27 cellular contexts compared by ENCODE assay signal in genomic region chr10:70680899-70681730, GRCh38. TPM values are rescaled to one million over a fixed set of nuclear protein-coding genes. Genes with fewer than 3 reads are reported as not detected.
DNase-seq lines count a peak whose midpoint lies in the region; ATAC-seq and TF ChIP-seq lines count a peak whose summit lies in the region.
"Had no signal": no experiment of that assay in that cellular context is flagged by ENCODE, and none has a peak within 500 bp of the region (broad histone marks: within the 10 kb centered on the region; RNA-seq: fewer than 3 reads in every experiment).

No MANE protein-coding gene starts in this region.

- intact Hi-C loops in dendritic cell treated with granulocyte-macrophage colony-stimulating factor and Interleukin-4, amounts not matched to agents 40 ng/mL and 50 ng/mL, for 4 days (cut with micrococcal nuclease), result no loop called here

- no peak overlapping the region for H2BK120ac ChIP-seq in neuronal stem cell (ENCODE audit: low read depth, low read length)

- H2BK15ac ChIP-seq in neuronal stem cell (ENCODE audit: low read length), result peak overlapping the region; percentile 17

- H3K23ac ChIP-seq in neuronal stem cell (ENCODE audit: low read depth, low read length, poor library complexity), result no peak overlapping the region

- no peak overlapping the region for H3K14ac ChIP-seq in neuronal stem cell (ENCODE audit: low read length)

- H2AFZ ChIP-seq in GM23338, result no peak overlapping the region
- no peak overlapping the region for H2AFZ ChIP-seq in neuronal stem cell (ENCODE audit: low read length)

- no peaks in the 10 kb centered on the region for H3K9me2 ChIP-seq in GM23338 (ENCODE audit: insufficient read depth)

- H4K91ac ChIP-seq in neuronal stem cell (ENCODE audit: low read depth, low read length, poor library complexity), result no peak overlapping the region

- no peak overlapping the region for H3K4me3 Mint-ChIP-seq in GM23338
- no peak overlapping the region for H3K4me3 Mint-ChIP-seq in dendritic cell treated with granulocyte-macrophage colony-stimulating factor and Interleukin-4, amounts not matched to agents 40 ng/mL and 50 ng/mL, for 4 days
- H3K4me3 Mint-ChIP-seq: activated CD4-positive, alpha-beta T cell treated with anti-CD3 and anti-CD28 coated beads, Interleukin-2, amount 10 ng/mL, durations not matched to agents 24 days and 14 days; activated naive CD8-positive, alpha-beta T cell treated with anti-CD3 and anti-CD28 coated beads, Interleukin-2, amount 10 ng/mL, durations not matched to agents 7 days and 5 days; immature natural killer cell; memory B cell had no signal

- TF ChIP-seq POLR2A in erythroblast (IDR thresholded peaks at IDR 0.05; ENCODE audit: low read length), result no peak

- H3K27me3 Mint-ChIP-seq in GM23338 (ENCODE audit: insufficient read depth, low read depth, poor library complexity), result peaks cover 4% of the 10 kb centered on the region
- peaks cover 17% of the 10 kb centered on the region for H3K27me3 Mint-ChIP-seq in dendritic cell treated with granulocyte-macrophage colony-stimulating factor and Interleukin-4, amounts not matched to agents 40 ng/mL and 50 ng/mL, for 4 days
- H3K27me3 Mint-ChIP-seq: activated CD4-positive, alpha-beta T cell treated with anti-CD3 and anti-CD28 coated beads, Interleukin-2, amount 10 ng/mL, durations not matched to agents 24 days and 14 days; activated naive CD8-positive, alpha-beta T cell treated with anti-CD3 and anti-CD28 coated beads, Interleukin-2, amount 10 ng/mL, durations not matched to agents 7 days and 5 days had no signal

- no peaks in the 10 kb centered on the region for H3F3A ChIP-seq in GM23338 (replicated peaks; ENCODE audit: low read depth)

- H4K20me1 ChIP-seq in GM23338 (replicated peaks; ENCODE audit: insufficient read depth), result no peaks in the 10 kb centered on the region

- no peaks in the 10 kb centered on the region for H3K4me1 ChIP-seq in GM23338 (ENCODE audit: insufficient read depth)
- peaks cover 2 to 15% of the 10 kb centered on the region in 2 donors for H3K4me1 ChIP-seq in neuronal stem cell (ENCODE audit: control insufficient read depth in 2 of 2, insufficient read depth in 1 of 2, low read depth in 1 of 2, low read length in 2 of 2)
- H3K4me1 ChIP-seq: ascending aorta, gastroesophageal sphincter, stomach, thyroid gland had no signal

- H3K27ac Mint-ChIP-seq in GM23338, result no peak overlapping the region
- H3K27ac Mint-ChIP-seq in dendritic cell treated with granulocyte-macrophage colony-stimulating factor and Interleukin-4, amounts not matched to agents 40 ng/mL and 50 ng/mL, for 4 days, result peak overlapping the region; percentile 43
- H3K27ac Mint-ChIP-seq: activated CD4-positive, alpha-beta T cell treated with anti-CD3 and anti-CD28 coated beads, Interleukin-2, amount 10 ng/mL, durations not matched to agents 24 days and 14 days; memory B cell had no signal

- no peaks in the 10 kb centered on the region for H3K79me1 ChIP-seq in neuronal stem cell (ENCODE audit: low read depth, low read length)

- peak overlapping the region; percentile 85 for H2BK12ac ChIP-seq in neuronal stem cell (ENCODE audit: low read length)

- TF ChIP-seq CTCF in GM23338 (conservative IDR thresholded peaks at IDR 0.05; ENCODE audit: low read depth in 2 of 2), result no peak

- H3K4me1 Mint-ChIP-seq in GM23338, result peaks cover 19% of the 10 kb centered on the region
- peaks cover 68% of the 10 kb centered on the region for H3K4me1 Mint-ChIP-seq in dendritic cell treated with granulocyte-macrophage colony-stimulating factor and Interleukin-4, amounts not matched to agents 40 ng/mL and 50 ng/mL, for 4 days (ENCODE audit: low read depth)

- H3K9ac ChIP-seq in neuronal stem cell (ENCODE audit: low read depth, low read length, poor library complexity), result no peak overlapping the region

- H3K4me2 ChIP-seq in GM23338 (no peak overlapping the region), neuronal stem cell (ENCODE audit: insufficient read depth, low read length, poor library complexity, severe bottlenecking) (no peak overlapping the region)

- H3K4me3 ChIP-seq in GM23338 (no peak overlapping the region), neuronal stem cell (ENCODE audit: low read length in 2 of 2) (no peak overlapping the region)
- H3K4me3 ChIP-seq: ascending aorta, gastroesophageal sphincter, skin epidermis, stomach, thyroid gland had no signal

- no peaks in the 10 kb centered on the region for H3K9me3 ChIP-seq in neuronal stem cell (replicated peaks in 1 of 2; ENCODE audit: control insufficient read depth in 2 of 2, insufficient read depth in 1 of 2, low read depth in 1 of 2, low read length in 2 of 2)
- H3K9me3 ChIP-seq: ascending aorta, gastroesophageal sphincter, stomach, thyroid gland had no signal

- H3K27me3 ChIP-seq in GM23338 (ENCODE audit: insufficient read depth), result no peaks in the 10 kb centered on the region
- peaks cover 0 to 22% (median 0%) of the 10 kb centered on the region in 3 experiments for H3K27me3 ChIP-seq in neuronal stem cell (ENCODE audit: control insufficient read depth in 3 of 3, insufficient read depth in 3 of 3, low read depth in 1 of 3, low read length in 3 of 3)
- H3K27me3 ChIP-seq: ascending aorta, stomach, thyroid gland had no signal

- ATAC-seq in GM23338 (peak; percentile 38), GM21367 (IDR thresholded peaks at IDR 0.05; ENCODE audit: unreplicated experiment) (no peak)
- ATAC-seq: gastroesophageal sphincter, left colon had no signal

- H3K79me2 ChIP-seq in GM23338 (replicated peaks; ENCODE audit: insufficient read depth), result no peaks in the 10 kb centered on the region

- H2BK5ac ChIP-seq in neuronal stem cell (ENCODE audit: low read length), result no peak overlapping the region

- no peak for DNase-seq in GM23338 (ENCODE audit: low spot score)
- peak; percentile 84 for DNase-seq in NCI-H345 (lab: John Stamatoyannopoulos, UW)
- no peak for DNase-seq in neuronal stem cell (ENCODE audit: low spot score)
- DNase-seq in HPDE6-E6E7 (ENCODE audit: extremely low spot score), result no peak
- no peak for DNase-seq in erythroblast (lab: John Stamatoyannopoulos, UW)
- DNase-seq: activated CD4-positive, alpha-beta T cell treated with anti-CD3 and anti-CD28 coated beads, Interleukin-2, amount 10 ng/mL, durations not matched to agents 24 days and 14 days; activated effector memory CD4-positive, alpha-beta T cell treated with anti-CD3 and anti-CD28 coated beads, Interleukin-2, amount 50 U/mL, for 16 hours; activated naive CD8-positive, alpha-beta T cell treated with anti-CD3 and anti-CD28 coated beads, Interleukin-2, amount 10 ng/mL, durations not matched to agents 7 days and 5 days; activated T-cell treated with anti-CD3 and anti-CD28 coated beads, Interleukin-2, amount 50 U/mL, for 1 hour; HCEC 1CT; hippocampal formation; immature natural killer cell; Kasumi-1; left colon; NCI-H226; NCI-H82; occipital lobe; stomach; thyroid gland had no signal

- H3K27ac ChIP-seq in GM23338 (ENCODE audit: low read depth), result no peak overlapping the region
- H3K27ac ChIP-seq in neuronal stem cell (replicated peaks; ENCODE audit: low read length), result no peak overlapping the region
- H3K27ac ChIP-seq: ascending aorta, gastroesophageal sphincter, HL-60, stomach, thyroid gland had no signal

- H3K36me3 ChIP-seq in GM23338 (ENCODE audit: insufficient read depth) (no peaks in the 10 kb centered on the region; the same call in 1 of the 2 replicates), neuronal stem cell (replicated peaks in 1 of 2; ENCODE audit: control insufficient read depth in 2 of 2, insufficient read depth in 2 of 2, low read length in 2 of 2) (no peaks in the 10 kb centered on the region)
- H3K36me3 ChIP-seq: ascending aorta, gastroesophageal sphincter, stomach, thyroid gland had no signal

- peak overlapping the region; percentile 32 for H2AK5ac ChIP-seq in neuronal stem cell (ENCODE audit: low read depth, low read length)

- peaks cover 7% of the 10 kb centered on the region; the same call in 1 of the 3 replicates for H3K36me3 Mint-ChIP-seq in GM23338 (ENCODE audit: low read depth)
- H3K36me3 Mint-ChIP-seq in dendritic cell treated with granulocyte-macrophage colony-stimulating factor and Interleukin-4, amounts not matched to agents 40 ng/mL and 50 ng/mL, for 4 days (ENCODE audit: low read depth), result no peaks in the 10 kb centered on the region
- H3K36me3 Mint-ChIP-seq: activated naive CD8-positive, alpha-beta T cell treated with anti-CD3 and anti-CD28 coated beads, Interleukin-2, amount 10 ng/mL, durations not matched to agents 7 days and 5 days; immature natural killer cell; memory B cell had no signal

- H4K8ac ChIP-seq in neuronal stem cell (ENCODE audit: low read depth, low read length), result no peak overlapping the region

- H3K4ac ChIP-seq in neuronal stem cell (ENCODE audit: low read length), result no peak overlapping the region

- H3K9me3 Mint-ChIP-seq in GM23338, result peaks cover 7% of the 10 kb centered on the region; the same call in 2 of the 3 replicates
- no peaks in the 10 kb centered on the region for H3K9me3 Mint-ChIP-seq in dendritic cell treated with granulocyte-macrophage colony-stimulating factor and Interleukin-4, amounts not matched to agents 40 ng/mL and 50 ng/mL, for 4 days
- H3K9me3 Mint-ChIP-seq: activated CD4-positive, alpha-beta T cell treated with anti-CD3 and anti-CD28 coated beads, Interleukin-2, amount 10 ng/mL, durations not matched to agents 24 days and 14 days; activated naive CD8-positive, alpha-beta T cell treated with anti-CD3 and anti-CD28 coated beads, Interleukin-2, amount 10 ng/mL, durations not matched to agents 7 days and 5 days; immature natural killer cell; memory B cell had no signal

- WGBS in neuronal stem cell (ENCODE audit: extremely low coverage in 2 of 2, insufficient read length in 2 of 2, insufficient replicate concordance in 1 of 2), 2 donors, result no CpG with 5 or more reads among the region's 11 CpGs

- H3K18ac ChIP-seq in neuronal stem cell (ENCODE audit: low read length), result peak overlapping the region; percentile 46

TF ChIP-seq in GM23338, 12 proteins besides CTCF, POLR2A, EP300 and RAD21 (continues in another document):
- TF ChIP-seq ZNF114 (CRISPR knock-in tag; IDR thresholded peaks at IDR 0.05) (no peak), ZNF331 (CRISPR knock-in tag; IDR thresholded peaks at IDR 0.05; ENCODE audit: low read depth) (no peak), STAT1 (IDR thresholded peaks at IDR 0.05; ENCODE audit: unreplicated experiment) (no peak), EZH2 (IDR thresholded peaks at IDR 0.05; ENCODE audit: low read depth, unreplicated experiment) (no peak)

RNA-seq across cellular contexts. Expression of gene ADAMTS14, which starts 8.8 kb away (rescaled TPM):
- 2.1 and 2.9 TPM in 2 replicates for total RNA-seq in GM23338 (2014; rRNA removed; shearing (Covaris generic))
- 1.5 and 1.9 TPM in 2 replicates for polyA plus RNA-seq in GM23338 (2016; fragmentation: Nextera tagmentation; extraction: Ambion mirVana)
- 0.21 TPM for polyA plus RNA-seq in neuronal stem cell (2013, experiment 1 of 2)
- 0.19 TPM for polyA plus RNA-seq in neuronal stem cell (2013, experiment 2 of 2)
- total RNA-seq: activated naive CD8-positive, alpha-beta T cell treated with anti-CD3 and anti-CD28 coated beads, Interleukin-2, amount 10 ng/mL, durations not matched to agents 7 days and 5 days; dermis microvascular lymphatic vessel endothelial cell; thyroid gland had no signal
